Comparison of ENCODE assay signal across 24 cellular contexts in the genomic region with DNA sequence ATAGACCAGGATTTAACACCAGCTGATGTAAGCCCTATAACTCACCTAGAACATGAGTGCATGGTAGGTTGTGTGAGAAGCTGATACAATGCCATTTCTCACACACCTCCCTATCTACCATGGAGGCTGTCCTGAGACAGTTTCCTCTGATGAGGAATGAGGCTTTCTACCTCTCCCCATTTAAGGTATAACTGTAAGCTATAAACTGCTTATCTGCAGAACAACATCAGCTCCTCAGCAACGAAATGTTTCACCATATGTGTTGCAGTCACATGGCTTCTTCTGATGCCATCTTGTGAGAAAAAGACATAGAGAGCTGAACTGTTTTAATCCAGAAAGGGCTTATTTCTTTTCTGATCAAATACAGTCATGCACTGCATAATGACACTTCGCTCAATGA.
"Had no signal": no experiment of that assay in that cellular context is flagged by ENCODE, and none has a peak within 500 bp of the region (broad histone marks: within the 10 kb centered on the region; RNA-seq: fewer than 3 reads in every experiment).

No MANE protein-coding gene starts in this region.

- H3K4me3 ChIP-seq: coronary artery, dorsolateral prefrontal cortex, esophagus muscularis mucosa, gastroesophageal sphincter, heart right ventricle, left lung, lower lobe of right lung, mucosa of descending colon had no signal

- H3K27ac Mint-ChIP-seq: mesothelial cell of epicardium had no signal

- H3K27me3 Mint-ChIP-seq: naive B cell had no signal

- H3K27me3 ChIP-seq: dorsolateral prefrontal cortex, esophagus muscularis mucosa, foreskin keratinocyte, gastroesophageal sphincter, heart right ventricle, left lung had no signal

- H3K4me1 Mint-ChIP-seq: mesothelial cell of epicardium had no signal

- DNase-seq: dermis blood vessel endothelial cell; dorsolateral prefrontal cortex; effector CD4-positive, alpha-beta T cell; effector memory CD4-positive, alpha-beta T cell; foreskin keratinocyte; head of caudate nucleus; heart right ventricle; hippocampal formation; left cardiac atrium; left lung; left ventricle myocardium superior; lower lobe of right lung; mesenchymal stem cell; mucosa of descending colon; naive B cell had no signal

- FAIRE-seq: colon, endothelial cell of umbilical vein, frontal cortex, islet of Langerhans, keratinocyte had no signal

- H3K4me3 Mint-ChIP-seq: mesothelial cell of epicardium, naive B cell had no signal

- ATAC-seq: foreskin keratinocyte, gastroesophageal sphincter, heart right ventricle, left cardiac atrium, left lung, left ventricle myocardium superior, lower lobe of right lung, mucosa of descending colon had no signal

- H3K9me3 Mint-ChIP-seq: mesothelial cell of epicardium, naive B cell had no signal
